18 cellular contexts compared by ENCODE assay signal in the genomic region with DNA sequence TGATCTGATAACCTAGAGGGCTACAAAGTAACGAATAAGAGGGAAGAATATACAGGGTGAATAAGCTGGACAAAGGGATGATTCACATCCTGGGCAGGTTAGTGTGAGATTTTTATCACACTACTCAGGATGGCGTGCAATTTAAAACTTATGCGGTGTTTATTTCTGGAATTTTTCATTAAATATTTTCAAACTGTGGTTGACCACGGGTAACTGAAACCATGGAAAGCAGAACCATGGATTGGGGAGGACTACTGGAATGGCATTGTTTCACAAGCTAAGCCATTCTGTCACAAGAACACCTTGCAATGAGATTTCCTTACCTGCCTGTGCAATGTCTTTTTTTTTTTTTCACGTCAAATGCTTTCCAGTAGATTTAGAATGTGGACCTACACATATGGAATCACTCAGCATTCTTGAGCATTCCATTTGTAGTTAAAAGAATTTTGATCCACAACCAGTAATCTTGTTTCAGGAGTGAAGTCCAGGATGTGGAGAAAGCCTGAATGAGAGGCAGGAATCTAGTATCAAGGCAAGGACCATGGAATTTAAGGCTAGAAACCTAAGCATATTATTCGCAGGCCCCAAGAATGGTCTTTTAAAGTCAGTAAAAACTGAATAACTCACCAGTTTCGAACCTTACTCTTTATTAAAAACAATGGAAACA. TPM values are rescaled to one million over a fixed set of nuclear protein-coding genes. Genes with fewer than 3 reads are reported as not detected.
DNase-seq lines count a peak whose midpoint lies in the region; ATAC-seq and TF ChIP-seq lines count a peak whose summit lies in the region.
"Had no signal": no experiment of that assay in that cellular context is flagged by ENCODE, and none has a peak within 500 bp of the region (broad histone marks: within the 10 kb centered on the region; RNA-seq: fewer than 3 reads in every experiment).

No MANE protein-coding gene starts in this region.

- H3K4me1 Mint-ChIP-seq in activated CD4-positive, alpha-beta memory T cell treated with anti-CD3 and anti-CD28 coated beads for 36 hours (ENCODE audit: low read depth), result no peaks in the 10 kb centered on the region
- H3K4me1 Mint-ChIP-seq in glutamatergic neuron (ENCODE audit: low read depth, unreplicated experiment), result no peaks in the 10 kb centered on the region

- TF ChIP-seq CTCF in glutamatergic neuron (IDR thresholded peaks at IDR 0.05; ENCODE audit: partially characterized antibody, unreplicated experiment), result no peak

- intact Hi-C loops in activated CD4-positive, alpha-beta memory T cell treated with anti-CD3 and anti-CD28 coated beads for 36 hours (cut with micrococcal nuclease), result no loop called here

- no peak overlapping the region for H3K4me3 Mint-ChIP-seq in activated CD4-positive, alpha-beta memory T cell treated with anti-CD3 and anti-CD28 coated beads for 36 hours
- H3K4me3 Mint-ChIP-seq in glutamatergic neuron (ENCODE audit: unreplicated experiment), result no peak overlapping the region

- H3K4me3 ChIP-seq in SK-N-MC, result no peak overlapping the region
- H3K4me3 ChIP-seq: body of pancreas, esophagus squamous epithelium, left ventricle myocardium inferior, ovary had no signal

- no peaks in the 10 kb centered on the region for H3K9me3 Mint-ChIP-seq in activated CD4-positive, alpha-beta memory T cell treated with anti-CD3 and anti-CD28 coated beads for 36 hours
- no peaks in the 10 kb centered on the region for H3K9me3 Mint-ChIP-seq in glutamatergic neuron (ENCODE audit: unreplicated experiment)

- no peaks in the 10 kb centered on the region for H3K36me3 ChIP-seq in SK-N-MC (ENCODE audit: insufficient read depth, low read length)
- H3K36me3 ChIP-seq: esophagus squamous epithelium, left ventricle myocardium inferior, ovary had no signal

- POLR2A ChIA-PET in activated CD4-positive, alpha-beta memory T cell treated with anti-CD3 and anti-CD28 coated beads for 36 hours (lab: Charles Lee), result no interaction called here

- H3K27ac Mint-ChIP-seq in activated CD4-positive, alpha-beta memory T cell treated with anti-CD3 and anti-CD28 coated beads for 36 hours, result no peak overlapping the region
- H3K27ac Mint-ChIP-seq in glutamatergic neuron (ENCODE audit: unreplicated experiment), result no peak overlapping the region

- H3K9me3 ChIP-seq in SK-N-MC (ENCODE audit: low read depth, low read length), result no peaks in the 10 kb centered on the region; the same call in 1 of the 2 replicates
- H3K9me3 ChIP-seq: body of pancreas, esophagus squamous epithelium, left ventricle myocardium inferior, ovary had no signal

- DNase-seq in HCEC 1CT (peak; percentile 92), SK-N-MC (ENCODE audit: low read depth, low spot score) (no peak), fibroblast of gingiva (ENCODE audit: low read depth) (peak; percentile 81), stromal cell of bone marrow (ENCODE audit: low read depth) (peak; percentile 63), glutamatergic neuron (no peak)
- no peak for DNase-seq in activated CD4-positive, alpha-beta memory T cell treated with anti-CD3 and anti-CD28 coated beads for 36 hours
- no peak for DNase-seq in activated CD4-positive, alpha-beta T cell treated with anti-CD3 and anti-CD28 coated beads, Interleukin-2, amount 50 U/mL, for 48 hours
- DNase-seq: activated CD8-positive, alpha-beta memory T cell treated with anti-CD3 and anti-CD28 coated beads, Interleukin-2, amount 50 U/mL, for 48 hours; body of pancreas; DMS79 treated with DMSO at 0.1 percent for 48 hours; esophagus squamous epithelium; KG1; left ventricle myocardium inferior; NCI-H524 treated with DMSO at 0.1 percent for 48 hours; ovary; stimulated activated CD4-positive, alpha-beta T cell treated with anti-CD3 and anti-CD28 coated beads, Interleukin-2, amount 100 ng/mL, for 48 hours had no signal

- H3K36me3 Mint-ChIP-seq in activated CD4-positive, alpha-beta memory T cell treated with anti-CD3 and anti-CD28 coated beads for 36 hours, result no peaks in the 10 kb centered on the region
- no peaks in the 10 kb centered on the region for H3K36me3 Mint-ChIP-seq in glutamatergic neuron (ENCODE audit: unreplicated experiment)

- no peak overlapping the region for H3K9ac ChIP-seq in SK-N-MC (ENCODE audit: insufficient read length)

- no peak for ATAC-seq in GM21381 (IDR thresholded peaks at IDR 0.05; ENCODE audit: unreplicated experiment)
- ATAC-seq: body of pancreas had no signal

- peaks cover 4% of the 10 kb centered on the region for H3K27me3 Mint-ChIP-seq in activated CD4-positive, alpha-beta memory T cell treated with anti-CD3 and anti-CD28 coated beads for 36 hours
- H3K27me3 Mint-ChIP-seq in glutamatergic neuron (ENCODE audit: unreplicated experiment), result no peaks in the 10 kb centered on the region

- H3K27ac ChIP-seq in SK-N-MC, result 0 out of 2 replicates have a peak overlapping the region, but pooled peaks have one; percentile 2
- H3K27ac ChIP-seq: body of pancreas, esophagus squamous epithelium, left ventricle myocardium inferior, ovary had no signal

- CTCF ChIA-PET in activated CD4-positive, alpha-beta memory T cell treated with anti-CD3 and anti-CD28 coated beads for 36 hours (lab: Charles Lee), result no interaction called here

RNA-seq across cellular contexts. Expression of a gene that starts 8.0 kb away (rescaled TPM):
- total RNA-seq in activated CD4-positive, alpha-beta memory T cell treated with anti-CD3 and anti-CD28 coated beads for 36 hours, result not detected
- total RNA-seq in glutamatergic neuron (ENCODE audit: unreplicated experiment), result 0.61 TPM
- total RNA-seq: T-helper 2 cell treated with Interferon-gamma antibody and Interleukin-4, amounts not matched to agents 100 ng/mL and 5 ng/mL, for 36 hours had no signal

RNA-seq across cellular contexts. Expression of a gene that starts 17.7 kb away (rescaled TPM):
- total RNA-seq in activated CD4-positive, alpha-beta memory T cell treated with anti-CD3 and anti-CD28 coated beads for 36 hours, result 10 to 100 TPM; 11.0 to 12.6 TPM
- total RNA-seq in glutamatergic neuron (ENCODE audit: unreplicated experiment), result 44.0 TPM

Comparison
In these comparisons a context has a peak if more than half of its experiments do, and no peak if none do; other contexts are left out.
1. DNase-seq: peak in HCEC 1CT (single experiment), fibroblast of gingiva (single experiment) and stromal cell of bone marrow (single experiment); none in SK-N-MC (single experiment), activated CD4-positive, alpha-beta memory T cell treated with anti-CD3 and anti-CD28 coated beads for 36 hours (single experiment), glutamatergic neuron (single experiment) and activated CD4-positive, alpha-beta T cell treated with anti-CD3 and anti-CD28 coated beads, Interleukin-2, amount 50 U/mL, for 48 hours (0 of 2).